In the genomic region with DNA sequence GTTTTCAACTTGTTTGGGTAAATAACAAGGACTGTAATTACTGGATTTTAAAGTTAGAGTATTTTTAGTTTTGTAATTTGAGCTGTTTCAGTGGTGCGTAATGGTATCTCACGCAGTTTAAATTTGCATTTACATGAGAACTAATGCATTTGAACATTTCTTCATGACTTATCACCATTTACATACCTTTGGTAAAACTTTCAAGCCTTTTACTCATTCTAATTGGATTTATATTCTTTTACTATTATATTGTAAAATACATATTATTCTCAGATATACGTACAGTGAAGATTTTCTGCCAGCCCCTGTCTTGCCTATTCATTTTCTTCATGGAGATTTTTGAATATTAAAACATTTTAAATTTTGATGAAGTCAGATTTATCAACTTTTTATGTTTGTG, we compare ENCODE assay signal across 39 cellular contexts.
"Had no signal": no experiment of that assay in that cellular context is flagged by ENCODE, and none has a peak within 500 bp of the region (broad histone marks: within the 10 kb centered on the region; RNA-seq: fewer than 3 reads in every experiment).

No MANE protein-coding gene starts in this region.

- H3K36me3 ChIP-seq: adrenal gland, ascending aorta, brain microvascular endothelial cell, breast epithelium, cardiac muscle cell had no signal

- H3K4me3 Mint-ChIP-seq: activated naive CD4-positive, alpha-beta T cell treated with anti-CD3 and anti-CD28 coated beads for 36 hours; activated naive CD4-positive, alpha-beta T cell treated with anti-CD3 and anti-CD28 coated beads, Interleukin-2, amount 10 ng/mL, durations not matched to agents 7 days and 5 days; activated naive CD4-positive, alpha-beta T cell treated with anti-CD3 and anti-CD28 coated beads, Interleukin-2, amount 50 U/mL, for 24 hours; activated naive CD8-positive, alpha-beta T cell; activated naive CD8-positive, alpha-beta T cell treated with anti-CD3 and anti-CD28 coated beads for 36 hours; activated naive CD8-positive, alpha-beta T cell treated with anti-CD3 and anti-CD28 coated beads, Interleukin-2, amount 10 ng/mL, durations not matched to agents 7 days and 5 days; activated naive CD8-positive, alpha-beta T cell treated with anti-CD3 and anti-CD28 coated beads, Interleukin-2, amount 50 U/mL, for 24 hours; activated T-cell treated with anti-CD3 and anti-CD28 coated beads, Interleukin-2, amount 50 U/mL, for 24 hours; activated T-cell treated with anti-CD3 and anti-CD28 coated beads, Interleukin-2, amount 50 U/mL, for 4 hours; activated T-cell treated with anti-CD3 and anti-CD28 coated beads, Interleukin-2, amount 50 U/mL, for 72 hours; activated T-helper 1 cell treated with anti-CD3 and anti-CD28 coated beads, Interleukin-12 subunit alpha, Interleukin-12 subunit beta, Interleukin-2, Interleukin-4 antibody, amounts not matched to agents 30 ng/mL and 10 ng/mL and 1 ng/mL, durations not matched to agents 14 hours and 24 hours and 36 hours; activated T-helper 17 cell treated with anti-CD3 and anti-CD28 coated beads, Interleukin-2, amount 50 U/mL, for 72 hours; brain; central memory CD8-positive, alpha-beta T cell had no signal

- H3K4me1 ChIP-seq: adrenal gland, ascending aorta, body of pancreas, breast epithelium had no signal

- H3K27me3 Mint-ChIP-seq: activated naive CD4-positive, alpha-beta T cell treated with anti-CD3 and anti-CD28 coated beads, Interleukin-2, amount 10 ng/mL, durations not matched to agents 7 days and 5 days; activated naive CD4-positive, alpha-beta T cell treated with anti-CD3 and anti-CD28 coated beads, Interleukin-2, amount 50 U/mL, for 24 hours; activated naive CD8-positive, alpha-beta T cell; activated naive CD8-positive, alpha-beta T cell treated with anti-CD3 and anti-CD28 coated beads for 36 hours; activated naive CD8-positive, alpha-beta T cell treated with anti-CD3 and anti-CD28 coated beads, Interleukin-2, amount 10 ng/mL, durations not matched to agents 7 days and 5 days; activated naive CD8-positive, alpha-beta T cell treated with anti-CD3 and anti-CD28 coated beads, Interleukin-2, amount 50 U/mL, for 24 hours; activated T-cell treated with anti-CD3 and anti-CD28 coated beads, Interleukin-2, amount 50 U/mL, for 24 hours; activated T-helper 17 cell treated with anti-CD3 and anti-CD28 coated beads, Interleukin-2, amount 50 U/mL, for 72 hours; brain; central memory CD8-positive, alpha-beta T cell had no signal

- ATAC-seq: activated naive CD4-positive, alpha-beta T cell treated with anti-CD3 and anti-CD28 coated beads, Interleukin-2, amount 50 U/mL, for 72 hours; activated naive CD8-positive, alpha-beta T cell treated with anti-CD3 and anti-CD28 coated beads, Interleukin-2, amount 50 U/mL, for 24 hours; activated T-cell treated with anti-CD3 and anti-CD28 coated beads, Interleukin-2, amount 50 U/mL, for 4 hours; activated T-cell treated with anti-CD3 and anti-CD28 coated beads, Interleukin-2, amount 50 U/mL, for 72 hours; activated T-helper 17 cell treated with anti-CD3 and anti-CD28 coated beads, Interleukin-2, amount 50 U/mL, for 72 hours; body of pancreas had no signal

- H3K27ac Mint-ChIP-seq: activated naive CD4-positive, alpha-beta T cell treated with anti-CD3 and anti-CD28 coated beads for 36 hours; activated naive CD4-positive, alpha-beta T cell treated with anti-CD3 and anti-CD28 coated beads, Interleukin-2, amount 10 ng/mL, durations not matched to agents 7 days and 5 days; activated naive CD4-positive, alpha-beta T cell treated with anti-CD3 and anti-CD28 coated beads, Interleukin-2, amount 50 U/mL, for 24 hours; activated naive CD4-positive, alpha-beta T cell treated with anti-CD3 and anti-CD28 coated beads, Interleukin-2, amount 50 U/mL, for 72 hours; activated naive CD8-positive, alpha-beta T cell; activated naive CD8-positive, alpha-beta T cell treated with anti-CD3 and anti-CD28 coated beads for 36 hours; activated naive CD8-positive, alpha-beta T cell treated with anti-CD3 and anti-CD28 coated beads, Interleukin-2, amount 10 ng/mL, durations not matched to agents 7 days and 5 days; activated naive CD8-positive, alpha-beta T cell treated with anti-CD3 and anti-CD28 coated beads, Interleukin-2, amount 50 U/mL, for 24 hours; activated T-cell treated with anti-CD3 and anti-CD28 coated beads, Interleukin-2, amount 50 U/mL, for 24 hours; activated T-cell treated with anti-CD3 and anti-CD28 coated beads, Interleukin-2, amount 50 U/mL, for 72 hours; activated T-helper 1 cell treated with anti-CD3 and anti-CD28 coated beads, Interleukin-12 subunit alpha, Interleukin-12 subunit beta, Interleukin-2, Interleukin-4 antibody, amounts not matched to agents 30 ng/mL and 10 ng/mL and 1 ng/mL, durations not matched to agents 14 hours and 24 hours and 36 hours; activated T-helper 17 cell treated with anti-CD3 and anti-CD28 coated beads, Interleukin-2, amount 50 U/mL, for 72 hours; activated T-helper 2 cell treated with anti-CD3 and anti-CD28 coated beads, Interferon-gamma antibody, Interleukin-2, Interleukin-4, amounts not matched to agents 10 μg/mL and 5 μg/mL and 100 μg/mL, durations not matched to agents 14 hours and 24 hours and 36 hours; brain had no signal

- H3K9me3 Mint-ChIP-seq: activated naive CD4-positive, alpha-beta T cell treated with anti-CD3 and anti-CD28 coated beads, Interleukin-2, amount 10 ng/mL, durations not matched to agents 7 days and 5 days; activated naive CD4-positive, alpha-beta T cell treated with anti-CD3 and anti-CD28 coated beads, Interleukin-2, amount 50 U/mL, for 24 hours; activated naive CD4-positive, alpha-beta T cell treated with anti-CD3 and anti-CD28 coated beads, Interleukin-2, amount 50 U/mL, for 72 hours; activated naive CD8-positive, alpha-beta T cell treated with anti-CD3 and anti-CD28 coated beads for 36 hours; activated naive CD8-positive, alpha-beta T cell treated with anti-CD3 and anti-CD28 coated beads, Interleukin-2, amount 10 ng/mL, durations not matched to agents 7 days and 5 days; activated T-cell treated with anti-CD3 and anti-CD28 coated beads, Interleukin-2, amount 50 U/mL, for 24 hours; activated T-cell treated with anti-CD3 and anti-CD28 coated beads, Interleukin-2, amount 50 U/mL, for 4 hours; activated T-cell treated with anti-CD3 and anti-CD28 coated beads, Interleukin-2, amount 50 U/mL, for 72 hours; activated T-helper 1 cell treated with anti-CD3 and anti-CD28 coated beads, Interleukin-12 subunit alpha, Interleukin-12 subunit beta, Interleukin-2, Interleukin-4 antibody, amounts not matched to agents 30 ng/mL and 10 ng/mL and 1 ng/mL, durations not matched to agents 14 hours and 24 hours and 36 hours; activated T-helper 17 cell treated with anti-CD3 and anti-CD28 coated beads, Interleukin-2, amount 50 U/mL, for 72 hours; activated T-helper 2 cell treated with anti-CD3 and anti-CD28 coated beads, Interferon-gamma antibody, Interleukin-2, Interleukin-4, amounts not matched to agents 10 μg/mL and 5 μg/mL and 100 μg/mL, durations not matched to agents 14 hours and 24 hours and 36 hours; brain had no signal

- H3K4me1 Mint-ChIP-seq: activated naive CD4-positive, alpha-beta T cell treated with anti-CD3 and anti-CD28 coated beads, Interleukin-2, amount 10 ng/mL, durations not matched to agents 7 days and 5 days; activated naive CD4-positive, alpha-beta T cell treated with anti-CD3 and anti-CD28 coated beads, Interleukin-2, amount 50 U/mL, for 24 hours; activated naive CD8-positive, alpha-beta T cell treated with anti-CD3 and anti-CD28 coated beads for 36 hours; activated naive CD8-positive, alpha-beta T cell treated with anti-CD3 and anti-CD28 coated beads, Interleukin-2, amount 10 ng/mL, durations not matched to agents 7 days and 5 days; activated naive CD8-positive, alpha-beta T cell treated with anti-CD3 and anti-CD28 coated beads, Interleukin-2, amount 50 U/mL, for 24 hours; activated T-helper 17 cell treated with anti-CD3 and anti-CD28 coated beads, Interleukin-2, amount 50 U/mL, for 72 hours; central memory CD8-positive, alpha-beta T cell had no signal

- H3K27me3 ChIP-seq: adrenal gland, ascending aorta, body of pancreas, brain microvascular endothelial cell, breast epithelium, cardiac muscle cell had no signal

- H3K27ac ChIP-seq: adrenal gland, ascending aorta, body of pancreas, brain microvascular endothelial cell, breast epithelium, cardiac muscle cell had no signal

- H3K4me3 ChIP-seq: adrenal gland, ascending aorta, body of pancreas, breast epithelium, cardiac muscle cell had no signal

- FAIRE-seq: astrocyte, bronchial epithelial cell had no signal

- H3K36me3 Mint-ChIP-seq: activated naive CD4-positive, alpha-beta T cell treated with anti-CD3 and anti-CD28 coated beads, Interleukin-2, amount 10 ng/mL, durations not matched to agents 7 days and 5 days; activated naive CD4-positive, alpha-beta T cell treated with anti-CD3 and anti-CD28 coated beads, Interleukin-2, amount 50 U/mL, for 24 hours; activated naive CD4-positive, alpha-beta T cell treated with anti-CD3 and anti-CD28 coated beads, Interleukin-2, amount 50 U/mL, for 72 hours; activated naive CD8-positive, alpha-beta T cell; activated naive CD8-positive, alpha-beta T cell treated with anti-CD3 and anti-CD28 coated beads for 36 hours; activated naive CD8-positive, alpha-beta T cell treated with anti-CD3 and anti-CD28 coated beads, Interleukin-2, amount 10 ng/mL, durations not matched to agents 7 days and 5 days; brain had no signal

- DNase-seq: activated effector memory CD4-positive, alpha-beta T cell treated with anti-CD3 and anti-CD28 coated beads, Interleukin-2, amount 50 U/mL, for 16 hours; activated effector memory CD4-positive, alpha-beta T cell treated with Interleukin-2 at 50 U/mL for 16 hours; activated gamma-delta T cell; activated gamma-delta T cell treated with Interleukin-2 at 50 U/mL for 16 hours; activated naive CD4-positive, alpha-beta T cell; activated naive CD4-positive, alpha-beta T cell treated with anti-CD3 and anti-CD28 coated beads for 36 hours; activated naive CD4-positive, alpha-beta T cell treated with anti-CD3 and anti-CD28 coated beads, Interleukin-2, amount 10 ng/mL, durations not matched to agents 7 days and 5 days; activated naive CD4-positive, alpha-beta T cell treated with anti-CD3 and anti-CD28 coated beads, Interleukin-2, amount 50 U/mL, for 16 hours; activated naive CD4-positive, alpha-beta T cell treated with Interleukin-2 at 50 U/mL for 16 hours; activated naive CD8-positive, alpha-beta T cell treated with anti-CD3 and anti-CD28 coated beads for 36 hours; activated naive CD8-positive, alpha-beta T cell treated with anti-CD3 and anti-CD28 coated beads, Interleukin-2, amount 10 ng/mL, durations not matched to agents 7 days and 5 days; activated naive CD8-positive, alpha-beta T cell treated with anti-CD3 and anti-CD28 coated beads, Interleukin-2, amount 50 U/mL, for 24 hours; activated T-cell treated with anti-CD3 and anti-CD28 coated beads, Interleukin-2, amount 50 U/mL, for 24 hours; activated T-cell treated with anti-CD3 and anti-CD28 coated beads, Interleukin-2, amount 50 U/mL, for 4 hours; activated T-cell treated with anti-CD3 and anti-CD28 coated beads, Interleukin-2, amount 50 U/mL, for 48 hours; activated T-cell treated with anti-CD3 and anti-CD28 coated beads, Interleukin-2, amount 50 U/mL, for 72 hours; adrenal gland; amniotic stem cell; amygdala; anterior cingulate cortex; aorta; body of pancreas; brain microvascular endothelial cell; caudate nucleus; central memory CD4-positive, alpha-beta T cell; cerebellar nuclear complex had no signal
